8 cellular contexts compared by ENCODE assay signal in genomic region chr14:49959822-49960408, GRCh38.
DNase-seq lines count a peak whose midpoint lies in the region; ATAC-seq and TF ChIP-seq lines count a peak whose summit lies in the region.

No MANE protein-coding gene starts in this region.

- 72 to 82% (median 77%) methylated on average over 9 of the region's 9 CpGs for WGBS in adrenal gland, 4 donors

- ATAC-seq in HG03045 (IDR thresholded peaks at IDR 0.05; ENCODE audit: unreplicated experiment) = peak; percentile 65
- peak; percentile 74 to 76 for ATAC-seq in naive B cell (ENCODE audit: low read depth in 2 of 2)

- H3K4me1 ChIP-seq in adrenal gland (replicated peaks in 1 of 2) (no peaks in the 10 kb centered on the region), vagina (peaks cover 12% of the 10 kb centered on the region)

- POLR2A ChIA-PET in activated CD4-positive, alpha-beta memory T cell treated with anti-CD3 and anti-CD28 coated beads for 36 hours (lab: Charles Lee) = no interaction called here
- POLR2A ChIA-PET in activated CD4-positive, alpha-beta memory T cell treated with anti-CD3 and anti-CD28 coated beads, Interleukin-2, amount 10 ng/mL, durations not matched to agents 7 days and 5 days (lab: Charles Lee) = interaction anchor here (1.1 to 1.5 kb wide), 2 partner anchors 11 to 43 kb away, joined by 4 to 6 read pairs; no protein-coding TSS in a partner anchor

- H3K4me3 ChIP-seq in adrenal gland (no peak overlapping the region), vagina (no peak overlapping the region)

- intact Hi-C loops in activated CD4-positive, alpha-beta memory T cell treated with anti-CD3 and anti-CD28 coated beads for 36 hours (cut with micrococcal nuclease) = no loop called here
- intact Hi-C loops in adrenal gland (cut with DNase I) = no loop called here
- intact Hi-C loops in vagina (cut with DNase I) = no loop called here

- TF ChIP-seq CTCF in adrenal gland (IDR thresholded peaks at IDR 0.05) = no peak
- TF ChIP-seq CTCF in vagina (IDR thresholded peaks at IDR 0.05) = no peak

- H3K27me3 Mint-ChIP-seq in activated CD4-positive, alpha-beta memory T cell treated with anti-CD3 and anti-CD28 coated beads for 36 hours = no peaks in the 10 kb centered on the region
- H3K27me3 Mint-ChIP-seq in activated CD4-positive, alpha-beta memory T cell treated with anti-CD3 and anti-CD28 coated beads, Interleukin-2, amount 10 ng/mL, durations not matched to agents 7 days and 5 days = no peaks in the 10 kb centered on the region
- no peaks in the 10 kb centered on the region for H3K27me3 Mint-ChIP-seq in naive B cell

- H3K9me3 ChIP-seq in adrenal gland (replicated peaks in 1 of 3) (no peaks in the 10 kb centered on the region), vagina (no peaks in the 10 kb centered on the region)

- H3K4me1 Mint-ChIP-seq in activated CD4-positive, alpha-beta memory T cell treated with anti-CD3 and anti-CD28 coated beads for 36 hours (ENCODE audit: low read depth) = peaks cover 37% of the 10 kb centered on the region
- H3K4me1 Mint-ChIP-seq in activated CD4-positive, alpha-beta memory T cell treated with anti-CD3 and anti-CD28 coated beads, Interleukin-2, amount 10 ng/mL, durations not matched to agents 7 days and 5 days = peaks cover 33% of the 10 kb centered on the region
- peaks cover 44 to 61% (median 61%) of the 10 kb centered on the region in 3 donors for H3K4me1 Mint-ChIP-seq in naive B cell

- H3K9me3 Mint-ChIP-seq in activated CD4-positive, alpha-beta memory T cell treated with anti-CD3 and anti-CD28 coated beads for 36 hours = no peaks in the 10 kb centered on the region
- peaks cover 2% of the 10 kb centered on the region for H3K9me3 Mint-ChIP-seq in activated CD4-positive, alpha-beta memory T cell treated with anti-CD3 and anti-CD28 coated beads, Interleukin-2, amount 10 ng/mL, durations not matched to agents 7 days and 5 days
- no peaks in the 10 kb centered on the region for H3K9me3 Mint-ChIP-seq in naive B cell

- H3K27me3 ChIP-seq in adrenal gland (no peaks in the 10 kb centered on the region), vagina (no peaks in the 10 kb centered on the region)

- H3K36me3 ChIP-seq in adrenal gland (replicated peaks in 1 of 2) = no peaks in the 10 kb centered on the region
- H3K36me3 ChIP-seq in vagina = no peaks in the 10 kb centered on the region

- no peak overlapping the region for H3K27ac ChIP-seq in adrenal gland
- H3K27ac ChIP-seq in vagina = no peak overlapping the region

- TF ChIP-seq POLR2A in adrenal gland (IDR thresholded peaks at IDR 0.05) = no peak
- no peak for TF ChIP-seq POLR2A in vagina (IDR thresholded peaks at IDR 0.05)

- peak; percentile 54 for DNase-seq in activated CD4-positive, alpha-beta memory T cell treated with anti-CD3 and anti-CD28 coated beads for 36 hours
- DNase-seq in activated CD4-positive, alpha-beta memory T cell treated with anti-CD3 and anti-CD28 coated beads, Interleukin-2, amount 10 ng/mL, durations not matched to agents 7 days and 5 days = no peak
- peak; percentile 68 for DNase-seq in NCI-H748 treated with DMSO at 0.1 percent for 48 hours (lab: John Stamatoyannopoulos, UW)
- DNase-seq in naive B cell = peak; percentile 42
- no peak for DNase-seq in adrenal gland
- no peak for DNase-seq in NCI-H1694 treated with DMSO at 0.1 percent for 48 hours (lab: John Stamatoyannopoulos, UW)
- no peak for DNase-seq in vagina (ENCODE audit: extremely low spot score in 2 of 2)

- no peak overlapping the region for H3K4me3 Mint-ChIP-seq in activated CD4-positive, alpha-beta memory T cell treated with anti-CD3 and anti-CD28 coated beads for 36 hours
- no peak overlapping the region for H3K4me3 Mint-ChIP-seq in activated CD4-positive, alpha-beta memory T cell treated with anti-CD3 and anti-CD28 coated beads, Interleukin-2, amount 10 ng/mL, durations not matched to agents 7 days and 5 days
- peak overlapping the region; percentile 39 to 91 (median 76) for H3K4me3 Mint-ChIP-seq in naive B cell

- no peaks in the 10 kb centered on the region for H3K36me3 Mint-ChIP-seq in activated CD4-positive, alpha-beta memory T cell treated with anti-CD3 and anti-CD28 coated beads for 36 hours
- peaks cover 3% of the 10 kb centered on the region for H3K36me3 Mint-ChIP-seq in activated CD4-positive, alpha-beta memory T cell treated with anti-CD3 and anti-CD28 coated beads, Interleukin-2, amount 10 ng/mL, durations not matched to agents 7 days and 5 days (ENCODE audit: low read depth)
- H3K36me3 Mint-ChIP-seq in naive B cell = no peaks in the 10 kb centered on the region

- CTCF ChIA-PET in activated CD4-positive, alpha-beta memory T cell treated with anti-CD3 and anti-CD28 coated beads for 36 hours (lab: Charles Lee) = no interaction called here
- CTCF ChIA-PET in activated CD4-positive, alpha-beta memory T cell treated with anti-CD3 and anti-CD28 coated beads, Interleukin-2, amount 10 ng/mL, durations not matched to agents 7 days and 5 days (lab: Charles Lee) = no interaction called here

- H3K27ac Mint-ChIP-seq in activated CD4-positive, alpha-beta memory T cell treated with anti-CD3 and anti-CD28 coated beads for 36 hours = peak overlapping the region; percentile 45
- no peak overlapping the region for H3K27ac Mint-ChIP-seq in activated CD4-positive, alpha-beta memory T cell treated with anti-CD3 and anti-CD28 coated beads, Interleukin-2, amount 10 ng/mL, durations not matched to agents 7 days and 5 days
- H3K27ac Mint-ChIP-seq in naive B cell = peak overlapping the region; percentile 89 to 98 (median 94)

Comparison
In these comparisons a context has a peak if more than half of its experiments do, and no peak if none do; other contexts are left out.
1. DNase-seq: peak in activated CD4-positive, alpha-beta memory T cell treated with anti-CD3 and anti-CD28 coated beads for 36 hours (single experiment), NCI-H748 treated with DMSO at 0.1 percent for 48 hours (single experiment) and naive B cell (single experiment); none in activated CD4-positive, alpha-beta memory T cell treated with anti-CD3 and anti-CD28 coated beads, Interleukin-2, amount 10 ng/mL, durations not matched to agents 7 days and 5 days (single experiment), adrenal gland (0 of 7), NCI-H1694 treated with DMSO at 0.1 percent for 48 hours (single experiment) and vagina (0 of 2).
2. H3K4me3 Mint-ChIP-seq: peak in naive B cell (8 of 8); none in activated CD4-positive, alpha-beta memory T cell treated with anti-CD3 and anti-CD28 coated beads for 36 hours (single experiment) and activated CD4-positive, alpha-beta memory T cell treated with anti-CD3 and anti-CD28 coated beads, Interleukin-2, amount 10 ng/mL, durations not matched to agents 7 days and 5 days (single experiment).